8 cellular contexts compared by ENCODE assay signal in the genomic region with DNA sequence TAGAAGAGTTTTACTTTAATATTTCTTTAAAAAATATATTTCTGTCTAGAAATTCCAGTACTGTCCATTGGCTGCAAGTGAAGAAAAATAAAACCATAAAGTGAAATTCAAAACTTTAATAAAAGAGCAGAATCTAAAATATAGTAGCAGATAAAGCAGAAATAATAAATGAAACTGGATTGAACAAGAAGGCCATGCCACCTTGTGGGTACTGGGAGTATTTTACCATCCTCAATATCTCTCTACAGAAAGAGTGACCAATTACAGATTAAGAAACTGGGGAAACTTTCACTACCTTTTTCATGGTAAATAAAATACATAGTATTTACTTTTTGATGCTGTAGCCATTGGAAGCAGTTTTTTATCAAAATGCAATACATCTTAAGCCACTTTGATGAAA.
DNase-seq lines count a peak whose midpoint lies in the region; ATAC-seq and TF ChIP-seq lines count a peak whose summit lies in the region.

No MANE protein-coding gene starts in this region.

- H3K4me3 ChIP-seq in DOHH2 (ENCODE audit: low read length): no peak overlapping the region
- no peak overlapping the region for H3K4me3 ChIP-seq in HFF-Myc (replicated peaks; ENCODE audit: low read depth, low read length)
- H3K4me3 ChIP-seq in colonic mucosa: no peak overlapping the region

- intact Hi-C loops in colonic mucosa (cut with DNase I): no loop called here

- H3F3A ChIP-seq in DOHH2 (ENCODE audit: control insufficient read depth, insufficient read depth): no peaks in the 10 kb centered on the region

- no peaks in the 10 kb centered on the region for H4K20me1 ChIP-seq in DOHH2 (ENCODE audit: control insufficient read depth, insufficient read depth, low read depth, low read length)

- ATAC-seq in HG03025 (IDR thresholded peaks at IDR 0.05; ENCODE audit: low FRiP score, unreplicated experiment): no peak

- H3K27me3 ChIP-seq in DOHH2 (ENCODE audit: control insufficient read depth, low read length) (peaks cover 39% of the 10 kb centered on the region), colonic mucosa (no peaks in the 10 kb centered on the region)

- H3K79me2 ChIP-seq in DOHH2 (ENCODE audit: control insufficient read depth, low read length): no peaks in the 10 kb centered on the region

- no peaks in the 10 kb centered on the region for H3K9me3 ChIP-seq in DOHH2 (ENCODE audit: control insufficient read depth, insufficient read depth, low read length)
- no peaks in the 10 kb centered on the region for H3K9me3 ChIP-seq in colonic mucosa

- TF ChIP-seq CTCF in DOHH2 (IDR thresholded peaks at IDR 0.05; ENCODE audit: low read depth, low read length, poor library complexity, severe bottlenecking) (peak; percentile 43), HFF-Myc (IDR thresholded peaks at IDR 0.05; ENCODE audit: low read depth, low read length, missing control alignments) (peak; percentile 17), colonic mucosa (IDR thresholded peaks at IDR 0.05) (no peak)

- H3K4me1 ChIP-seq in DOHH2 (ENCODE audit: control insufficient read depth, low read length) (peaks cover 20% of the 10 kb centered on the region), colonic mucosa (no peaks in the 10 kb centered on the region)

- H3K36me3 ChIP-seq in DOHH2 (ENCODE audit: control insufficient read depth, low read length) (no peaks in the 10 kb centered on the region), colonic mucosa (no peaks in the 10 kb centered on the region)

- H3K9ac ChIP-seq in colonic mucosa (ENCODE audit: low read depth in 2 of 2, low read length in 2 of 2): no peak overlapping the region

- DNase-seq in HFF-Myc (ENCODE audit: extremely low read depth, low read depth): no peak
- peak; percentile 35 for DNase-seq in RKO (ENCODE audit: low spot score)
- peak; percentile 60 for DNase-seq in germinal center (ENCODE audit: low spot score)
- DNase-seq in NCI-H2171 (lab: John Stamatoyannopoulos, UW): no peak
- DNase-seq in AG20443 (ENCODE audit: low spot score): no peak
- no peak for DNase-seq in colonic mucosa

- H3K9me2 ChIP-seq in DOHH2 (replicated peaks; ENCODE audit: control insufficient read depth, low read length): no peaks in the 10 kb centered on the region

- no peak overlapping the region for H3K4me2 ChIP-seq in DOHH2 (ENCODE audit: low read length)

- H3K27ac ChIP-seq in DOHH2 (ENCODE audit: low read depth, low read length) (no peak overlapping the region), colonic mucosa (no peak overlapping the region)

Comparison
In these comparisons a context has a peak if more than half of its experiments do, and no peak if none do; other contexts are left out.
1. DNase-seq: peak in RKO (single experiment) and germinal center (single experiment); none in HFF-Myc (single experiment), NCI-H2171 (single experiment), AG20443 (single experiment) and colonic mucosa (single experiment).